ENCODE assay signal across 8 cellular contexts in the genomic region with DNA sequence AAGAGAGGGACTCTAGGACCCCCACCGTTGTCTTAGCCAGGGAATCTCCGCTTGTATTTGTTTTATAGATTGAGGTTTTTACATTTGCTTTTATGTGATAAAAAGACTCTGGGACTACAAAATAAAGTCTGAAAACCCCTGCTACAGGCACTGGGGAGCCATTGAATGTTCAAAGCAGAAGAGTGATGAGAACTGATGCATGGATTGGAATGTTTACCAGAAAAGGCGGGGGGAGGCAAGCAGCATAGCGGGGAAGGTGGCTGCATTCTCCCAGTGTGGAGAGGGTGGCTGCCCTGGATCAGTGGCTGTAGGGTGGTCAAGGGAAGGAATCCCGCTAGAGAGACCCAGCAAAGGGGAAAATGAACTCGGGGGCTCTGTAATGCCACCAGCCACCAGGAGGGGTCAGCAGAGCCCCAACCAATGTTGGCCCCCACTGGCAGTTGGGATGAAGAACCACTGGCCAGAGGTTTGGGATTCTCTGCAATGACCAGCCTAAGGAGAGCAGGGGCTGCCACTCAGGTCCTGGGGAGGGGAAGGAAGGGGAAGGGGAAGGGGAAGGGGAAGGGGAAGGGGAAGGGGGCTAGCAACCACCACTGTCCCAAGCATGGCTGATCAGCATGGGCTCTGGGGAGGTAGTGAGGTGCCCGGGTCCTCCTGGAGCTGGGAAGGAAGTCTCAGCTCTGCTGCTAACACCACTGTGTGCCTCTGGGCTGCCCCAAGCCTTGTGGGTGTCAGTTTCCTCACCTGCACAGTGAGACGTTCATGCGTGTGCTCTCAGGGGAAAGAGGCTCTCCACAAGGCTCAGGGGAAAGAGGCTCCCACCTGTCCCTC. TPM values are rescaled to one million over a fixed set of nuclear protein-coding genes. Genes with fewer than 3 reads are reported as not detected.
DNase-seq lines count a peak whose midpoint lies in the region; ATAC-seq, FAIRE-seq and TF ChIP-seq lines count a peak whose summit lies in the region.

No MANE protein-coding gene starts in this region.

- H3K4me3 ChIP-seq in CD8-positive, alpha-beta memory T cell (ENCODE audit: low read length): no peak overlapping the region
- H3K4me3 ChIP-seq in HL-60 (replicated peaks; ENCODE audit: insufficient read depth, low read length) (no peak overlapping the region), astrocyte (ENCODE audit: insufficient read depth, low read depth, low read length) (no peak overlapping the region)

- no peaks in the 10 kb centered on the region for H3K79me2 ChIP-seq in astrocyte (ENCODE audit: insufficient read depth, low read length)

- no peak overlapping the region for H3K4me3 Mint-ChIP-seq in CD8-positive, alpha-beta memory T cell
- peak overlapping the region; percentile 6 for H3K4me3 Mint-ChIP-seq in astrocyte (ENCODE audit: unreplicated experiment)

- no peaks in the 10 kb centered on the region for H3K36me3 ChIP-seq in CD8-positive, alpha-beta memory T cell (ENCODE audit: insufficient read depth, low read length)
- H3K36me3 ChIP-seq in astrocyte (ENCODE audit: insufficient read depth, low read length): peaks cover 2% of the 10 kb centered on the region

- TF ChIP-seq CTCF in HL-60 (IDR thresholded peaks at IDR 0.05; ENCODE audit: insufficient read depth, low read length) (peak; percentile 94), astrocyte (IDR thresholded peaks at IDR 0.05; ENCODE audit: insufficient read depth, low read depth, low read length) (peak; percentile 81)

- H3K4me1 ChIP-seq in CD8-positive, alpha-beta memory T cell (ENCODE audit: insufficient read depth, low read length): no peaks in the 10 kb centered on the region
- H3K4me1 ChIP-seq in astrocyte (ENCODE audit: insufficient read depth, low read length): peaks cover 16% of the 10 kb centered on the region

- POLR2A ChIA-PET in CD8-positive, alpha-beta memory T cell (lab: Charles Lee): interaction anchor here (0.6 kb wide), 1 partner anchor 16 kb away, joined by 5 read pairs; no protein-coding TSS in a partner anchor

- H3K9me3 Mint-ChIP-seq in CD8-positive, alpha-beta memory T cell: no peaks in the 10 kb centered on the region
- no peaks in the 10 kb centered on the region for H3K9me3 Mint-ChIP-seq in astrocyte (ENCODE audit: unreplicated experiment)

- peak; percentile 43 to 64 (median 54) for DNase-seq in CD8-positive, alpha-beta memory T cell
- peak in 1 of 2 experiments; percentile 27 for DNase-seq in HL-60 (ENCODE audit: low read depth in 1 of 2, low spot score in 1 of 2)
- DNase-seq in T-helper 1 cell: peak in 4 of 5 donors; percentile 14 to 52 (median 34)
- DNase-seq in astrocyte (ENCODE audit: low read depth): no peak
- DNase-seq in iPS-NIHi11 (ENCODE audit: low spot score): peak; percentile 93
- DNase-seq in stimulated activated CD4-positive, alpha-beta T cell treated with anti-CD3 and anti-CD28 coated beads, Interleukin-1b, Interleukin-23, amount 100 ng/mL, for 4 hours (ENCODE audit: low read depth in 2 of 2): peak; percentile 52 to 60

- no peak overlapping the region for H3K4me2 ChIP-seq in astrocyte (ENCODE audit: low read length)

- no peaks in the 10 kb centered on the region for H3K36me3 Mint-ChIP-seq in CD8-positive, alpha-beta memory T cell
- H3K36me3 Mint-ChIP-seq in astrocyte (ENCODE audit: low read depth, unreplicated experiment): peaks cover 5% of the 10 kb centered on the region

- no peaks in the 10 kb centered on the region for H3K4me1 Mint-ChIP-seq in CD8-positive, alpha-beta memory T cell
- H3K4me1 Mint-ChIP-seq in astrocyte (ENCODE audit: low read depth, unreplicated experiment): peaks cover 13% of the 10 kb centered on the region

- no peak for ATAC-seq in GM21619 (IDR thresholded peaks at IDR 0.05; ENCODE audit: unreplicated experiment)
- ATAC-seq in HG03196 (IDR thresholded peaks at IDR 0.05; ENCODE audit: unreplicated experiment): no peak

- H3K27me3 ChIP-seq in CD8-positive, alpha-beta memory T cell (ENCODE audit: insufficient read depth, low read length, poor library complexity, severe bottlenecking): no peaks in the 10 kb centered on the region
- H3K27me3 ChIP-seq in HL-60 (ENCODE audit: insufficient read depth, poor library complexity, severe bottlenecking): no peaks in the 10 kb centered on the region
- no peaks in the 10 kb centered on the region for H3K27me3 ChIP-seq in astrocyte (ENCODE audit: insufficient read depth, low read length)

- no peak for FAIRE-seq in astrocyte (lab: Jason Lieb, UNC)

- H3K27ac ChIP-seq in CD8-positive, alpha-beta memory T cell (ENCODE audit: low read depth, low read length): no peak overlapping the region
- H3K27ac ChIP-seq in HL-60 (replicated peaks) (no peak overlapping the region), astrocyte (ENCODE audit: low read depth, low read length) (no peak overlapping the region)

- peaks cover 11% of the 10 kb centered on the region for H4K20me1 ChIP-seq in astrocyte (ENCODE audit: insufficient read depth, low read length)

- H3K27ac Mint-ChIP-seq in CD8-positive, alpha-beta memory T cell: peak overlapping the region in 1 of 8 donors; percentile 3
- H3K27ac Mint-ChIP-seq in astrocyte (ENCODE audit: unreplicated experiment): no peak overlapping the region

- H2AFZ ChIP-seq in astrocyte (ENCODE audit: low read depth, low read length): no peak overlapping the region

- no peaks in the 10 kb centered on the region for H3K9me3 ChIP-seq in CD8-positive, alpha-beta memory T cell (ENCODE audit: low read length)
- no peaks in the 10 kb centered on the region for H3K9me3 ChIP-seq in astrocyte (ENCODE audit: insufficient read depth, low read depth, low read length)

- H3K9ac ChIP-seq in astrocyte (ENCODE audit: low read length): no peak overlapping the region

- CTCF ChIA-PET in CD8-positive, alpha-beta memory T cell (lab: Charles Lee): interaction anchor here (0.5 to 8.4 kb wide), 16 partner anchors 9 to 398 kb away, joined by 3 to 89 read pairs (median 3); partner anchors contain the start of gene COL16A1

- H3K27me3 Mint-ChIP-seq in CD8-positive, alpha-beta memory T cell: peaks cover 1 to 5% of the 10 kb centered on the region in 2 donors
- peaks cover 3% of the 10 kb centered on the region for H3K27me3 Mint-ChIP-seq in astrocyte (ENCODE audit: low read depth, unreplicated experiment)

RNA-seq across cellular contexts. Expression of gene PEF1, which starts 19.2 kb away (rescaled TPM):
- 10 to 100 TPM; 67.9 to 69.9 TPM for total RNA-seq in CD8-positive, alpha-beta memory T cell
- 98.9 TPM for polyA plus RNA-seq in CD8-positive, alpha-beta memory T cell
- total RNA-seq in astrocyte: 56.3 and 57.9 TPM in 2 replicates

RNA-seq across cellular contexts. Expression of gene COL16A1, which starts 40.0 kb away (rescaled TPM):
- total RNA-seq in CD8-positive, alpha-beta memory T cell: under 1 TPM in 1 of 2 experiments, not detected in 1; 0.85 TPM
- not detected for polyA plus RNA-seq in CD8-positive, alpha-beta memory T cell
- 42.9 and 56.5 TPM in 2 replicates for total RNA-seq in astrocyte

RNA-seq across cellular contexts. Expression of gene HCRTR1, which starts 46.3 kb away (rescaled TPM):
- total RNA-seq in CD8-positive, alpha-beta memory T cell: not detected
- not detected for polyA plus RNA-seq in CD8-positive, alpha-beta memory T cell
- not detected in 2 replicates for total RNA-seq in astrocyte

Comparison
In these comparisons a context has a peak if more than half of its experiments do, and no peak if none do; other contexts are left out.
1. RNA of gene COL16A1, which starts 40.0 kb away (total RNA-seq): 42.9 to 56.5 TPM in astrocyte; 0.85 TPM in CD8-positive, alpha-beta memory T cell; every median in the first group is over 10 times any median in the second.